In genomic region chr16:87133112-87133850, GRCh38 we compare ENCODE assay signal across 16 cellular contexts.
"Had no signal": no experiment of that assay in that cellular context is flagged by ENCODE, and none has a peak within 500 bp of the region (broad histone marks: within the 10 kb centered on the region; RNA-seq: fewer than 3 reads in every experiment).

No MANE protein-coding gene starts in this region.

- H3K4me1 Mint-ChIP-seq: activated naive CD8-positive, alpha-beta T cell treated with anti-CD3 and anti-CD28 coated beads, Interleukin-2, amount 10 ng/mL, durations not matched to agents 7 days and 5 days; naive B cell; stimulated activated naive CD8-positive, alpha-beta T cell treated with anti-CD3 and anti-CD28 coated beads, Interleukin-15, amount 100 ng/mL, for 72 hours had no signal

- DNase-seq: activated CD4-positive, alpha-beta memory T cell treated with anti-CD3 and anti-CD28 coated beads for 36 hours; activated CD4-positive, alpha-beta T cell treated with anti-CD3 and anti-CD28 coated beads for 1 hour; activated gamma-delta T cell treated with Interleukin-2 at 50 U/mL for 16 hours; activated naive CD8-positive, alpha-beta T cell treated with anti-CD3 and anti-CD28 coated beads, Interleukin-2, amount 10 ng/mL, durations not matched to agents 7 days and 5 days; activated T-cell treated with anti-CD3 and anti-CD28 coated beads, Interleukin-2, amount 50 U/mL, for 48 hours; colonic mucosa; esophagus squamous epithelium; heart left ventricle; naive B cell; stimulated activated CD4-positive, alpha-beta T cell treated with anti-CD3 and anti-CD28 coated beads, Interleukin-4, amount 100 ng/mL, for 4 hours; stimulated activated naive CD8-positive, alpha-beta T cell treated with anti-CD3 and anti-CD28 coated beads, Interleukin-15, amount 100 ng/mL, for 72 hours; T-helper 2 cell; thyroid gland had no signal

- H3K4me3 Mint-ChIP-seq: activated CD4-positive, alpha-beta memory T cell treated with anti-CD3 and anti-CD28 coated beads for 36 hours; activated naive CD8-positive, alpha-beta T cell treated with anti-CD3 and anti-CD28 coated beads, Interleukin-2, amount 10 ng/mL, durations not matched to agents 7 days and 5 days; naive B cell; stimulated activated naive CD8-positive, alpha-beta T cell treated with anti-CD3 and anti-CD28 coated beads, Interleukin-15, amount 100 ng/mL, for 72 hours had no signal

- H3K27ac Mint-ChIP-seq: activated CD4-positive, alpha-beta memory T cell treated with anti-CD3 and anti-CD28 coated beads for 36 hours; activated naive CD8-positive, alpha-beta T cell treated with anti-CD3 and anti-CD28 coated beads, Interleukin-2, amount 10 ng/mL, durations not matched to agents 7 days and 5 days; naive B cell; stimulated activated naive CD8-positive, alpha-beta T cell treated with anti-CD3 and anti-CD28 coated beads, Interleukin-15, amount 100 ng/mL, for 72 hours had no signal

- H3K9me3 ChIP-seq: colonic mucosa, esophagus squamous epithelium, thyroid gland, vagina had no signal

- H3K36me3 ChIP-seq: colonic mucosa, esophagus squamous epithelium, heart left ventricle, left ventricle myocardium inferior, thyroid gland, vagina had no signal

- H3K36me3 Mint-ChIP-seq: activated CD4-positive, alpha-beta memory T cell treated with anti-CD3 and anti-CD28 coated beads for 36 hours; activated naive CD8-positive, alpha-beta T cell treated with anti-CD3 and anti-CD28 coated beads, Interleukin-2, amount 10 ng/mL, durations not matched to agents 7 days and 5 days had no signal

- H3K4me1 ChIP-seq: colonic mucosa, esophagus squamous epithelium, foreskin keratinocyte, left ventricle myocardium inferior, thyroid gland, vagina had no signal

- H3K27me3 ChIP-seq: colonic mucosa, foreskin keratinocyte, thyroid gland, vagina had no signal

- ATAC-seq: foreskin keratinocyte; stimulated activated naive CD8-positive, alpha-beta T cell treated with anti-CD3 and anti-CD28 coated beads, Interleukin-15, amount 100 ng/mL, for 72 hours had no signal

- H3K27me3 Mint-ChIP-seq: activated CD4-positive, alpha-beta memory T cell treated with anti-CD3 and anti-CD28 coated beads for 36 hours; stimulated activated naive CD8-positive, alpha-beta T cell treated with anti-CD3 and anti-CD28 coated beads, Interleukin-15, amount 100 ng/mL, for 72 hours had no signal

- H3K27ac ChIP-seq: colonic mucosa, foreskin keratinocyte, heart left ventricle, left ventricle myocardium inferior, thyroid gland, vagina had no signal

- H3K4me3 ChIP-seq: colonic mucosa, esophagus squamous epithelium, heart left ventricle, left ventricle myocardium inferior, thyroid gland, vagina had no signal
